ENCODE assay signal across 16 cellular contexts in genomic region chr15:25717116-25717755, GRCh38.
DNase-seq lines count a peak whose midpoint lies in the region; ATAC-seq and TF ChIP-seq lines count a peak whose summit lies in the region.
"Had no signal": no experiment of that assay in that cellular context is flagged by ENCODE, and none has a peak within 500 bp of the region (broad histone marks: within the 10 kb centered on the region; RNA-seq: fewer than 3 reads in every experiment).

No MANE protein-coding gene starts in this region.

- ATAC-seq in GM19397 (IDR thresholded peaks at IDR 0.05; ENCODE audit: unreplicated experiment) (peak; percentile 71), HG03565 (IDR thresholded peaks at IDR 0.05; ENCODE audit: unreplicated experiment) (peak; percentile 74)
- ATAC-seq: HCT116, PC-3 had no signal

- H3K9me3 ChIP-seq in A673 (ENCODE audit: low read depth, low read length, poor library complexity, severe bottlenecking) = peaks cover 19% of the 10 kb centered on the region
- H3K9me3 ChIP-seq: esophagus muscularis mucosa had no signal

- H3K27ac ChIP-seq in A673 (ENCODE audit: low read depth, low read length, poor library complexity, severe bottlenecking) = no peak overlapping the region
- H3K27ac ChIP-seq: esophagus muscularis mucosa had no signal

- H3K36me3 ChIP-seq in A673 (ENCODE audit: insufficient read depth, low read length, poor library complexity, severe bottlenecking) = no peaks in the 10 kb centered on the region

- BruUV-seq in A673 (replicated peaks; lab: Mats Ljungman, UMichigan) = no TSS peak

- H3K4me1 ChIP-seq in A673 (ENCODE audit: insufficient read depth, low read length, poor library complexity, severe bottlenecking) = no peaks in the 10 kb centered on the region

- H3K4me3 ChIP-seq in A673 (ENCODE audit: low read depth, low read length, poor library complexity, severe bottlenecking) = no peak overlapping the region
- H3K4me3 ChIP-seq in fibroblast of pulmonary artery (replicated peaks; ENCODE audit: low read depth, low read length) = no peak overlapping the region
- H3K4me3 ChIP-seq: esophagus muscularis mucosa, smooth muscle cell had no signal

- CTCF ChIA-PET in A673 (lab: Charles Lee) = no interaction called here

- no peaks in the 10 kb centered on the region for H3K27me3 ChIP-seq in A673 (replicated peaks; ENCODE audit: insufficient read depth, low read depth, low read length, poor library complexity)
- H3K27me3 ChIP-seq: esophagus muscularis mucosa had no signal

- DNase-seq in A673 (ENCODE audit: low spot score) = peak; percentile 7
- peak; percentile 28 for DNase-seq in fibroblast of pulmonary artery (ENCODE audit: low read depth)
- DNase-seq in activated effector memory CD4-positive, alpha-beta T cell treated with anti-CD3 and anti-CD28 coated beads, Interleukin-2, amount 50 U/mL, for 16 hours = no peak
- no peak for DNase-seq in DMS 273 (lab: John Stamatoyannopoulos, UW; ENCODE audit: unreplicated experiment)
- DNase-seq in hippocampal formation (lab: John Stamatoyannopoulos, UW) = no peak
- no peak for DNase-seq in medulla oblongata (ENCODE audit: extremely low spot score)
- DNase-seq: activated naive CD4-positive, alpha-beta T cell; DMS 273 treated with DMSO at 0.1 percent for 48 hours; NCI-H1105 treated with DMSO at 0.1 percent for 48 hours; NCI-H345; PC-3 had no signal

- POLR2A ChIA-PET in A673 (lab: Charles Lee; ENCODE audit: low non-redundant PET) = no interaction called here

- intact Hi-C loops in A673 (cut with micrococcal nuclease; ENCODE audit: unreplicated experiment) = no loop called here

- TF ChIP-seq CTCF in A673 (conservative IDR thresholded peaks at IDR 0.05; ENCODE audit: low read depth, low read length) = no peak
- no peak for TF ChIP-seq CTCF in fibroblast of pulmonary artery (IDR thresholded peaks at IDR 0.05; ENCODE audit: low read length, missing control alignments)

Comparison
In these comparisons a context has a peak if more than half of its experiments do, and no peak if none do; other contexts are left out.
1. DNase-seq: peak in A673 (single experiment) and fibroblast of pulmonary artery (single experiment); none in activated effector memory CD4-positive, alpha-beta T cell treated with anti-CD3 and anti-CD28 coated beads, Interleukin-2, amount 50 U/mL, for 16 hours (single experiment), DMS 273 (single experiment), hippocampal formation (0 of 2) and medulla oblongata (single experiment).